Comparison of ENCODE assay signal across 2 cellular contexts in the genomic region with DNA sequence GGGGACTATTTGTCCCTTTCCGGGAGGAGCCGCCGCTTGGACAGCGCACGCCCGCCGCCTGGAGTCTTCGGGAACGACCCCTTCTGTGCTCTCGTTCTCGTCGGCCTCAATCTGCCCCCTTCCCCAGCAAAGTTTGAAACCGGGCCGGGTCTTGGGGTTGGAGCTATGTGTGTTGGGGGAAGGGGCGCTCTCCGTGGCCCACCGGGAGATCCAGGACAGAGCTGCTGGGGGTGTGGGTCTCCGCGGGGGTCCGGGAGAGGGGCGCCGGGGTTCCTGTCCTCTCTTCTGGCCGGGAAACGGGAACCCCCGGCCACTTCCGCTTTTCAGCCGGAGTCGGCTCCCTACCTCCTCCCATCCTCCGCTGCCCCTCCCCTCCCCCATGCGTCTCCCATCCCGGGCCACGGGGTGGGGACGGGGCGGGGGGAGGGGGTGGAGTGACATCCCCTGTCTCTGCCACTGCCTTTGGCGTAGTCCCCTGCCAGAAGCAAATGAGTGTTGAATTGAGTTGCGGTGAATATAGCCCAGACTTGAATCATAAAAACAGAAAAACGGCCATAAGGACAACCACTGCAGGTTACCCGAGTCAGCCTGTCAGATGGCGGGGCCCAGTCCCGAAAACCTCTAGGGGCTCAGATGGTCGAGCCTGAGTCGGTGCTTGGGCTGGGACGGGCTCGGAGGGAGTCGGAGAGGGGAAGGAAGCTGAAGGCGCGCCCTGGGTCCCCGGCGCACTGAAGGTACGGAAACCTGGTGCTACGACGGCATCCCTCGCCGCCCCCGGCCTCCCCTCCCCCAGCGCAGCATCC.
TF ChIP-seq lines count a peak whose summit lies in the region.

No MANE protein-coding gene starts in this region.

TF ChIP-seq in K562, 482 proteins besides CTCF, POLR2A, EP300 and RAD21:
- no peak for TF ChIP-seq TSC22D4 (tag; IDR thresholded peaks at IDR 0.05)
- no peak for TF ChIP-seq EWSR1 (IDR thresholded peaks at IDR 0.05; ENCODE audit: borderline replicate concordance, low read depth, partially characterized antibody)
- peak; percentile 96 for TF ChIP-seq SPI1 (IDR thresholded peaks at IDR 0.05; ENCODE audit: borderline replicate concordance, low read depth, low read length)
- TF ChIP-seq ZNF407 (IDR thresholded peaks at IDR 0.05; ENCODE audit: low read depth): no peak
- no peak for TF ChIP-seq RCOR1 (IDR thresholded peaks at IDR 0.05; ENCODE audit: borderline replicate concordance in 1 of 2, low read depth in 2 of 2, low read length in 2 of 2)
TF ChIP-seq in K562: peak in this region for 1.

TF ChIP-seq in neural cell, 6 proteins besides CTCF, POLR2A, EP300 and RAD21:
- no peak for TF ChIP-seq SMC3 (conservative IDR thresholded peaks at IDR 0.05; ENCODE audit: poor library complexity)
- TF ChIP-seq, protein P1, sequence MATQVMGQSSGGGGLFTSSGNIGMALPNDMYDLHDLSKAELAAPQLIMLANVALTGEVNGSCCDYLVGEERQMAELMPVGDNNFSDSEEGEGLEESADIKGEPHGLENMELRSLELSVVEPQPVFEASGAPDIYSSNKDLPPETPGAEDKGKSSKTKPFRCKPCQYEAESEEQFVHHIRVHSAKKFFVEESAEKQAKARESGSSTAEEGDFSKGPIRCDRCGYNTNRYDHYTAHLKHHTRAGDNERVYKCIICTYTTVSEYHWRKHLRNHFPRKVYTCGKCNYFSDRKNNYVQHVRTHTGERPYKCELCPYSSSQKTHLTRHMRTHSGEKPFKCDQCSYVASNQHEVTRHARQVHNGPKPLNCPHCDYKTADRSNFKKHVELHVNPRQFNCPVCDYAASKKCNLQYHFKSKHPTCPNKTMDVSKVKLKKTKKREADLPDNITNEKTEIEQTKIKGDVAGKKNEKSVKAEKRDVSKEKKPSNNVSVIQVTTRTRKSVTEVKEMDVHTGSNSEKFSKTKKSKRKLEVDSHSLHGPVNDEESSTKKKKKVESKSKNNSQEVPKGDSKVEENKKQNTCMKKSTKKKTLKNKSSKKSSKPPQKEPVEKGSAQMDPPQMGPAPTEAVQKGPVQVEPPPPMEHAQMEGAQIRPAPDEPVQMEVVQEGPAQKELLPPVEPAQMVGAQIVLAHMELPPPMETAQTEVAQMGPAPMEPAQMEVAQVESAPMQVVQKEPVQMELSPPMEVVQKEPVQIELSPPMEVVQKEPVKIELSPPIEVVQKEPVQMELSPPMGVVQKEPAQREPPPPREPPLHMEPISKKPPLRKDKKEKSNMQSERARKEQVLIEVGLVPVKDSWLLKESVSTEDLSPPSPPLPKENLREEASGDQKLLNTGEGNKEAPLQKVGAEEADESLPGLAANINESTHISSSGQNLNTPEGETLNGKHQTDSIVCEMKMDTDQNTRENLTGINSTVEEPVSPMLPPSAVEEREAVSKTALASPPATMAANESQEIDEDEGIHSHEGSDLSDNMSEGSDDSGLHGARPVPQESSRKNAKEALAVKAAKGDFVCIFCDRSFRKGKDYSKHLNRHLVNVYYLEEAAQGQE (IDR thresholded peaks at IDR 0.05; ENCODE audit: borderline replicate concordance): no peak
- no peak for TF ChIP-seq TAF1 (IDR thresholded peaks at IDR 0.05; ENCODE audit: low read depth)
- no peak for TF ChIP-seq MXI1 (conservative IDR thresholded peaks at IDR 0.05; ENCODE audit: poor library complexity, severe bottlenecking)
- TF ChIP-seq EZH2 (IDR thresholded peaks at IDR 0.05; ENCODE audit: borderline replicate concordance, insufficient read depth, low read length, poor library complexity, severe bottlenecking): no peak
- TF ChIP-seq POLR2AphosphoS5 (IDR thresholded peaks at IDR 0.05): no peak
